Comparison of ENCODE assay signal across 18 cellular contexts in the genomic region with DNA sequence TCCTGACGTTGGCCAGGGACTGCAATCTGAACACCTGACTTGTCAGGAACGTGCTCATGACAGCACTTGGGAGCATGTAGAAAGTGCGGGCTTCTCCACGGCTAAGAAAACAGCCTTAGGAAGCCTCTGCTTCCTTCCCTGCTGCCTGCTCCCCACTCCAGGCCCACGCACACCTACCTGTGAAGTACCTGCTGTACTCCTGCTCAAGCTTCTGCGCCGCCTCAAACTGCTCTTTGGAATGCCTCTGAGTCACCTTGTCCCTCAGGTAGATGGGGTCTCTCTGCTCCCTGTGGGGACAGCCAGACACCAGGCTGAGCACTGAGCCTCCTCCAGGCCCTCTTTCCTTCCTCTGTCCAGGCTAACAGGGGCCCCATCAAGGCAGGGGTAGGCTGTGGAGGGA.
A peak's percentile ranks its signal among the peaks of the same experiment; 100 is the strongest.
DNase-seq lines count a peak whose midpoint lies in the region; ATAC-seq and TF ChIP-seq lines count a peak whose summit lies in the region.
"Had no signal": no experiment of that assay in that cellular context is flagged by ENCODE, and none has a peak within 500 bp of the region (broad histone marks: within the 10 kb centered on the region; RNA-seq: fewer than 3 reads in every experiment).

No MANE protein-coding gene starts in this region.

- H3K4me1 ChIP-seq in neuronal stem cell (ENCODE audit: control insufficient read depth in 2 of 2, insufficient read depth in 1 of 2, low read depth in 1 of 2, low read length in 2 of 2) = no peaks in the 10 kb centered on the region
- H3K4me1 ChIP-seq in upper lobe of right lung = no peaks in the 10 kb centered on the region
- H3K4me1 ChIP-seq: BE2C had no signal

- no peak overlapping the region for H3K14ac ChIP-seq in neuronal stem cell (ENCODE audit: low read length)

- no peak overlapping the region for H3K4me3 Mint-ChIP-seq in chondrocyte (ENCODE audit: unreplicated experiment)
- no peak overlapping the region for H3K4me3 Mint-ChIP-seq in activated T-helper 2 cell treated with anti-CD3 and anti-CD28 coated beads, Interferon-gamma antibody, Interleukin-2, Interleukin-4, amounts not matched to agents 10 μg/mL and 5 μg/mL and 100 μg/mL, durations not matched to agents 14 hours and 24 hours and 36 hours (ENCODE audit: low read depth)
- H3K4me3 Mint-ChIP-seq: CD4-positive, CD25-positive, alpha-beta regulatory T cell; CD8-positive, alpha-beta memory T cell; H9; IgD-negative memory B cell had no signal

- peaks cover under 1% of the 10 kb centered on the region for H3K4me1 Mint-ChIP-seq in chondrocyte (ENCODE audit: low read depth)
- no peaks in the 10 kb centered on the region for H3K4me1 Mint-ChIP-seq in activated T-helper 2 cell treated with anti-CD3 and anti-CD28 coated beads, Interferon-gamma antibody, Interleukin-2, Interleukin-4, amounts not matched to agents 10 μg/mL and 5 μg/mL and 100 μg/mL, durations not matched to agents 14 hours and 24 hours and 36 hours (ENCODE audit: low read depth)
- H3K4me1 Mint-ChIP-seq: CD4-positive, CD25-positive, alpha-beta regulatory T cell; IgD-negative memory B cell had no signal

- H3K79me1 ChIP-seq in neuronal stem cell (ENCODE audit: low read depth, low read length) = peaks cover 3% of the 10 kb centered on the region

- no peaks in the 10 kb centered on the region for H3K27me3 Mint-ChIP-seq in chondrocyte (ENCODE audit: low read depth)
- no peaks in the 10 kb centered on the region for H3K27me3 Mint-ChIP-seq in activated T-helper 2 cell treated with anti-CD3 and anti-CD28 coated beads, Interferon-gamma antibody, Interleukin-2, Interleukin-4, amounts not matched to agents 10 μg/mL and 5 μg/mL and 100 μg/mL, durations not matched to agents 14 hours and 24 hours and 36 hours (ENCODE audit: low read depth)
- H3K27me3 Mint-ChIP-seq: CD4-positive, CD25-positive, alpha-beta regulatory T cell; CD8-positive, alpha-beta memory T cell; IgD-negative memory B cell had no signal

- H2BK120ac ChIP-seq in neuronal stem cell (ENCODE audit: low read depth, low read length) = no peak overlapping the region

- no peaks in the 10 kb centered on the region for H3K9me3 ChIP-seq in neuronal stem cell (replicated peaks in 1 of 2; ENCODE audit: control insufficient read depth in 2 of 2, insufficient read depth in 1 of 2, low read depth in 1 of 2, low read length in 2 of 2)
- H3K9me3 ChIP-seq in upper lobe of right lung = no peaks in the 10 kb centered on the region
- H3K9me3 ChIP-seq: BE2C had no signal

- H2BK12ac ChIP-seq in neuronal stem cell (ENCODE audit: low read length) = no peak overlapping the region

- H3K27ac Mint-ChIP-seq in chondrocyte (ENCODE audit: unreplicated experiment) = no peak overlapping the region
- no peak overlapping the region for H3K27ac Mint-ChIP-seq in activated T-helper 2 cell treated with anti-CD3 and anti-CD28 coated beads, Interferon-gamma antibody, Interleukin-2, Interleukin-4, amounts not matched to agents 10 μg/mL and 5 μg/mL and 100 μg/mL, durations not matched to agents 14 hours and 24 hours and 36 hours
- H3K27ac Mint-ChIP-seq: CD4-positive, CD25-positive, alpha-beta regulatory T cell had no signal

- no peak overlapping the region for H3K4ac ChIP-seq in neuronal stem cell (ENCODE audit: low read length)

- DNase-seq in RWPE1 (ENCODE audit: low spot score) = no peak
- peak; percentile 56 for DNase-seq in chondrocyte (ENCODE audit: low spot score)
- DNase-seq in neuronal stem cell (ENCODE audit: low spot score) = no peak
- no peak for DNase-seq in upper lobe of right lung
- DNase-seq in activated T-helper 2 cell treated with anti-CD3 and anti-CD28 coated beads, Interferon-gamma antibody, Interleukin-2, Interleukin-4, amounts not matched to agents 10 μg/mL and 5 μg/mL and 100 μg/mL, durations not matched to agents 14 hours and 24 hours and 36 hours (ENCODE audit: low spot score) = no peak
- DNase-seq in iPS-NIHi11 (ENCODE audit: low spot score) = no peak
- DNase-seq: ACHN; BE2C; C1 segment of cervical spinal cord; CD4-positive, CD25-positive, alpha-beta regulatory T cell; CD8-positive, alpha-beta memory T cell; COR-L47; DMS79; GDM1; H9 had no signal

- H3K27ac ChIP-seq in RWPE1 (peak overlapping the region; percentile 16; the same call in 1 of the 2 replicates), neuronal stem cell (replicated peaks; ENCODE audit: low read length) (no peak overlapping the region), upper lobe of right lung (no peak overlapping the region)

- H2BK15ac ChIP-seq in neuronal stem cell (ENCODE audit: low read length) = no peak overlapping the region

- H3K9ac ChIP-seq in neuronal stem cell (ENCODE audit: low read depth, low read length, poor library complexity) = no peak overlapping the region

- CTCF ChIA-PET in RWPE1 (lab: Yijun Ruan, JAX) = interaction anchor here (1.0 kb wide), 1 partner anchor 82 kb away, joined by 3 read pairs; no protein-coding TSS in a partner anchor

- ATAC-seq in upper lobe of right lung (peak; percentile 15), GM18519 (IDR thresholded peaks at IDR 0.05; ENCODE audit: low FRiP score, unreplicated experiment) (no peak)
- ATAC-seq: HepG2 had no signal

- H3K23ac ChIP-seq in neuronal stem cell (ENCODE audit: low read depth, low read length, poor library complexity) = peak overlapping the region; percentile 23

- H2AK5ac ChIP-seq in neuronal stem cell (ENCODE audit: low read depth, low read length) = no peak overlapping the region

- H3K27me3 ChIP-seq in neuronal stem cell (ENCODE audit: control insufficient read depth in 3 of 3, insufficient read depth in 3 of 3, low read depth in 1 of 3, low read length in 3 of 3) (no peaks in the 10 kb centered on the region), upper lobe of right lung (no peaks in the 10 kb centered on the region)
- H3K27me3 ChIP-seq: BE2C had no signal

- H2AFZ ChIP-seq in neuronal stem cell (ENCODE audit: low read length) = no peak overlapping the region

- intact Hi-C loops in upper lobe of right lung (cut with DNase I) = no loop called here
- intact Hi-C loops in activated T-helper 2 cell treated with anti-CD3 and anti-CD28 coated beads, Interferon-gamma antibody, Interleukin-2, Interleukin-4, amounts not matched to agents 10 μg/mL and 5 μg/mL and 100 μg/mL, durations not matched to agents 14 hours and 24 hours and 36 hours (cut with micrococcal nuclease) = no loop called here

- TF ChIP-seq CTCF in RWPE1 (conservative IDR thresholded peaks at IDR 0.05; ENCODE audit: low read depth) (no peak), chondrocyte (IDR thresholded peaks at IDR 0.05) (no peak), upper lobe of right lung (IDR thresholded peaks at IDR 0.05) (no peak)

- H3K18ac ChIP-seq in neuronal stem cell (ENCODE audit: low read length) = no peak overlapping the region

- H2BK5ac ChIP-seq in neuronal stem cell (ENCODE audit: low read length) = no peak overlapping the region

- H3K36me3 Mint-ChIP-seq in chondrocyte (ENCODE audit: low read depth) = peaks cover 44% of the 10 kb centered on the region
- H3K36me3 Mint-ChIP-seq in activated T-helper 2 cell treated with anti-CD3 and anti-CD28 coated beads, Interferon-gamma antibody, Interleukin-2, Interleukin-4, amounts not matched to agents 10 μg/mL and 5 μg/mL and 100 μg/mL, durations not matched to agents 14 hours and 24 hours and 36 hours (ENCODE audit: low read depth) = peaks cover 5% of the 10 kb centered on the region
- H3K36me3 Mint-ChIP-seq: CD4-positive, CD25-positive, alpha-beta regulatory T cell had no signal

- no CpG with 5 or more reads among the region's 7 CpGs for WGBS in neuronal stem cell (ENCODE audit: extremely low coverage in 2 of 2, insufficient read length in 2 of 2, insufficient replicate concordance in 1 of 2), 2 donors

- H3K4me2 ChIP-seq in neuronal stem cell (ENCODE audit: insufficient read depth, low read length, poor library complexity, severe bottlenecking) = no peak overlapping the region

- H3K4me3 ChIP-seq in neuronal stem cell (ENCODE audit: low read length in 2 of 2) = peak overlapping the region in 1 of 2 donors; percentile 24
- no peak overlapping the region for H3K4me3 ChIP-seq in upper lobe of right lung

- H4K91ac ChIP-seq in neuronal stem cell (ENCODE audit: low read depth, low read length, poor library complexity) = no peak overlapping the region

- no peak overlapping the region for H4K8ac ChIP-seq in neuronal stem cell (ENCODE audit: low read depth, low read length)

- POLR2A ChIA-PET in RWPE1 (lab: Yijun Ruan, JAX; ENCODE audit: low non-redundant PET) = no interaction called here

- H3K36me3 ChIP-seq in neuronal stem cell (replicated peaks in 1 of 2; ENCODE audit: control insufficient read depth in 2 of 2, insufficient read depth in 2 of 2, low read length in 2 of 2) (peaks cover 44 to 93% of the 10 kb centered on the region in 2 donors), upper lobe of right lung (peaks cover 62% of the 10 kb centered on the region)

- H3K9me3 Mint-ChIP-seq in chondrocyte (ENCODE audit: low read depth) = no peaks in the 10 kb centered on the region
- no peaks in the 10 kb centered on the region for H3K9me3 Mint-ChIP-seq in activated T-helper 2 cell treated with anti-CD3 and anti-CD28 coated beads, Interferon-gamma antibody, Interleukin-2, Interleukin-4, amounts not matched to agents 10 μg/mL and 5 μg/mL and 100 μg/mL, durations not matched to agents 14 hours and 24 hours and 36 hours
- H3K9me3 Mint-ChIP-seq: CD4-positive, CD25-positive, alpha-beta regulatory T cell; CD8-positive, alpha-beta memory T cell; H9; IgD-negative memory B cell had no signal
